In the genomic region with DNA sequence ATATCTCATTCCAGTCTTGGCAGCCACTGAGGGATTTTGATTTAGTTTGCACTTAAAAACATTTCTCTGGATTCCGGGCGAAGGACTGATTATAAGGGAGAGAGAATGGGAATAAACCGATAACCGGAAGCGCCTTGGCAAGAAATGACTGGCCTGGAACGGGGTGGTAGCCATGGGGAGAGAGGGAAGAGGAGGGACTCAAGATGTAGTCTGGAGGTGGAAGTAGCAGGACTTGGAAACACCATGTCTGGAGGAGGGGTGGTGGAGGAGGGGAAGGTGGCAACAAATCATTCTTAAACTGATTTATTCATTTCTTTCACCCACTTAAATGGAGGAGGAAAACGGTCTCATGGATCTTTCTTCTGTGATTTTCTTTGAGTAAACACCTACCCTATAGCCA, we compare ENCODE assay signal across 14 cellular contexts.
DNase-seq lines count a peak whose midpoint lies in the region; ATAC-seq and TF ChIP-seq lines count a peak whose summit lies in the region.
"Had no signal": no experiment of that assay in that cellular context is flagged by ENCODE, and none has a peak within 500 bp of the region (broad histone marks: within the 10 kb centered on the region; RNA-seq: fewer than 3 reads in every experiment).

No MANE protein-coding gene starts in this region.

- H3K27ac ChIP-seq in right cardiac atrium (ENCODE audit: low read length) = no peak overlapping the region
- H3K27ac ChIP-seq in dorsolateral prefrontal cortex = peak overlapping the region in 45 of 59 donors; percentile 3 to 89 (median 55)
- H3K27ac ChIP-seq in gastrocnemius medialis = peak overlapping the region; percentile 4 to 78 (median 52)
- H3K27ac ChIP-seq: A549 had no signal

- no peak for TF ChIP-seq POLR2A in gastrocnemius medialis (IDR thresholded peaks at IDR 0.05)

- no peaks in the 10 kb centered on the region for H3K27me3 ChIP-seq in right cardiac atrium (ENCODE audit: control insufficient read depth, insufficient read depth)
- H3K27me3 ChIP-seq in dorsolateral prefrontal cortex = no peaks in the 10 kb centered on the region
- no peaks in the 10 kb centered on the region for H3K27me3 ChIP-seq in gastrocnemius medialis

- intact Hi-C loops in right cardiac atrium (cut with DNase I) = no loop called here
- intact Hi-C loops in Right ventricle myocardium inferior (cut with DNase I) = no loop called here
- intact Hi-C loops in dorsolateral prefrontal cortex (cut with DNase I) = no loop called here
- intact Hi-C loops in gastrocnemius medialis (cut with DNase I; ENCODE audit: low total_unique reads) = no loop called here

- ATAC-seq in right cardiac atrium (peak; percentile 61 to 79), Right ventricle myocardium inferior (no peak), gastrocnemius medialis (no peak), GM18502 (IDR thresholded peaks at IDR 0.05; ENCODE audit: poor library complexity, unreplicated experiment) (no peak), HG03159 (IDR thresholded peaks at IDR 0.05; ENCODE audit: unreplicated experiment) (no peak)
- ATAC-seq: A549; CD8-positive, alpha-beta T cell had no signal

- no peaks in the 10 kb centered on the region for H3K9me3 ChIP-seq in right cardiac atrium (ENCODE audit: control insufficient read depth, low read length)
- H3K9me3 ChIP-seq in gastrocnemius medialis = no peaks in the 10 kb centered on the region
- H3K9me3 ChIP-seq: A549 had no signal

- H3K4me3 ChIP-seq in right cardiac atrium (ENCODE audit: low read length) (no peak overlapping the region), dorsolateral prefrontal cortex (no peak overlapping the region), gastrocnemius medialis (no peak overlapping the region)
- H3K4me3 ChIP-seq: A549 had no signal

- H3K36me3 ChIP-seq in gastrocnemius medialis = no peaks in the 10 kb centered on the region

- WGBS in right cardiac atrium = 54% methylated on average over 7 of the region's 7 CpGs

- TF ChIP-seq CTCF in dorsolateral prefrontal cortex (IDR thresholded peaks at IDR 0.05 in 54 of 56, conservative IDR thresholded peaks at IDR 0.05 in 2 of 56; ENCODE audit: low read depth in 1 of 56, partially characterized antibody in 56 of 56) (no peak), gastrocnemius medialis (IDR thresholded peaks at IDR 0.05 in 4 of 5, conservative IDR thresholded peaks at IDR 0.05 in 1 of 5) (no peak)

- DNase-seq in right cardiac atrium (peak in 2 of 3 donors; percentile 64 to 66), Right ventricle myocardium inferior (ENCODE audit: missing footprints) (no peak), dorsolateral prefrontal cortex (peak in 3 of 10 donors; percentile 31 to 34 (median 34)), gastrocnemius medialis (no peak)
- DNase-seq: CD8-positive, alpha-beta T cell; COR-L47; DMS153; DMS79 treated with DMSO at 0.1 percent for 48 hours; EL; HCEC 1CT; IMR-90 had no signal

- H3K4me1 ChIP-seq in right cardiac atrium (ENCODE audit: control insufficient read depth, insufficient read depth, low read length) = no peaks in the 10 kb centered on the region
- H3K4me1 ChIP-seq in gastrocnemius medialis = peaks cover 6 to 7% of the 10 kb centered on the region in 2 donors

- in situ Hi-C loops in gastrocnemius medialis (cut with MboI; ENCODE audit: low sequenced_read_pairs in 4 of 4) = no loop called here

Comparison
In these comparisons a context has a peak if more than half of its experiments do, and no peak if none do; other contexts are left out.
1. ATAC-seq: peak in right cardiac atrium (2 of 2); none in Right ventricle myocardium inferior (single experiment), gastrocnemius medialis (0 of 2), GM18502 (single experiment) and HG03159 (single experiment).
2. DNase-seq: peak in right cardiac atrium (2 of 3); none in Right ventricle myocardium inferior (single experiment) and gastrocnemius medialis (0 of 2).